Comparison of ENCODE assay signal across 8 cellular contexts in genomic region chr10:88553116-88553752, GRCh38. TPM values are rescaled to one million over a fixed set of nuclear protein-coding genes. Genes with fewer than 3 reads are reported as not detected.
A peak's percentile ranks its signal among the peaks of the same experiment; 100 is the strongest.
DNase-seq lines count a peak whose midpoint lies in the region; ATAC-seq, FAIRE-seq and TF ChIP-seq lines count a peak whose summit lies in the region.

No MANE protein-coding gene starts in this region.

- peak; percentile 82 to 86 for TF ChIP-seq RAD21 in H1 (IDR thresholded peaks at IDR 0.05 in 1 of 2, conservative IDR thresholded peaks at IDR 0.05 in 1 of 2; ENCODE audit: low read depth in 2 of 2, low read length in 2 of 2)

- H2AFZ ChIP-seq in H1 (ENCODE audit: low read length), result no peak overlapping the region

- no peak overlapping the region for H2AK5ac ChIP-seq in H1 (ENCODE audit: low read depth, low read length)

- H4K5ac ChIP-seq in H1 (ENCODE audit: insufficient read length, low read depth, low read length), result no peak overlapping the region

- H4K8ac ChIP-seq in H1 (ENCODE audit: extremely low read depth, insufficient read depth, low read length), result no peak overlapping the region

- DNase-seq in GM10248 (ENCODE audit: extremely low spot score) (peak; percentile 60), NCI-H1694 (lab: John Stamatoyannopoulos, UW) (peak; percentile 44), H1 (ENCODE audit: low read depth in 1 of 2, low spot score in 2 of 2) (no peak), lung microvascular endothelial cell (ENCODE audit: low read depth in 2 of 2) (peak; percentile 61 to 71), testis (peak; percentile 64)

- POLR2A ChIA-PET in GM10248 (lab: Yijun Ruan, JAX) (no interaction called here), H1 (lab: Charles Lee; ENCODE audit: partially characterized antibody) (no interaction called here)

- H3K4me3 ChIP-seq in H1 (ENCODE audit: extremely low read depth in 1 of 4, insufficient read depth in 2 of 4, low read depth in 3 of 4, low read length in 4 of 4) (no peak overlapping the region), testis (no peak overlapping the region)

- H3K27ac ChIP-seq in 22Rv1, result no peak overlapping the region
- peak overlapping the region; percentile 34; the same call in 1 of the 2 replicates for H3K27ac ChIP-seq in VCaP
- no peak overlapping the region for H3K27ac ChIP-seq in H1 (ENCODE audit: low read depth, low read length)
- no peak overlapping the region for H3K27ac ChIP-seq in testis

- no peak overlapping the region for H4K91ac ChIP-seq in H1 (replicated peaks; ENCODE audit: insufficient read length, low read length)

- no peaks in the 10 kb centered on the region for H4K20me1 ChIP-seq in H1 (replicated peaks in 1 of 2; ENCODE audit: control insufficient read depth in 1 of 2, insufficient read depth in 2 of 2, low read length in 2 of 2)

- H3K4me1 ChIP-seq in H1 (replicated peaks in 1 of 4; ENCODE audit: control insufficient read depth in 3 of 4, insufficient read depth in 4 of 4, low read length in 3 of 4) (no peaks in the 10 kb centered on the region; a peak in 1 of 7 replicates), testis (no peaks in the 10 kb centered on the region)

- no peak for TF ChIP-seq POLR2A in H1 (IDR thresholded peaks at IDR 0.05; ENCODE audit: control extremely low read depth in 1 of 2, low read depth in 2 of 2, low read length in 2 of 2)
- TF ChIP-seq POLR2A in testis (IDR thresholded peaks at IDR 0.05), result no peak

- H2BK20ac ChIP-seq in H1 (ENCODE audit: low read length), result no peak overlapping the region

- no peak overlapping the region for H2BK15ac ChIP-seq in H1 (ENCODE audit: low read length)

- H3K56ac ChIP-seq in H1 (replicated peaks; ENCODE audit: insufficient read length, low read depth, low read length), result no peak overlapping the region

- H3K4ac ChIP-seq in H1 (replicated peaks; ENCODE audit: insufficient read length, low read depth, low read length), result no peak overlapping the region

- H3K4me2 ChIP-seq in H1 (ENCODE audit: insufficient read depth in 1 of 2, low read depth in 2 of 2, low read length in 2 of 2), result no peak overlapping the region

- FAIRE-seq in H1 (lab: Jason Lieb, UNC), result peak; percentile 94

- no peak overlapping the region for H3K23ac ChIP-seq in H1 (ENCODE audit: insufficient read length)

- no peak overlapping the region for H3K14ac ChIP-seq in H1 (ENCODE audit: insufficient read length)

- no peak for TF ChIP-seq EP300 in H1 (IDR thresholded peaks at IDR 0.05; ENCODE audit: borderline replicate concordance in 1 of 2, low read depth in 2 of 2, low read length in 2 of 2)

- H3K79me2 ChIP-seq in H1 (ENCODE audit: control insufficient read depth in 1 of 2, insufficient read depth in 2 of 2, low read length in 2 of 2), result no peaks in the 10 kb centered on the region

- H2BK120ac ChIP-seq in H1 (replicated peaks; ENCODE audit: low read depth, low read length), result no peak overlapping the region

- no peak overlapping the region for H2BK12ac ChIP-seq in H1 (ENCODE audit: low read depth, low read length)

- ATAC-seq in HG02678 (IDR thresholded peaks at IDR 0.05; ENCODE audit: unreplicated experiment), result peak; percentile 85

- H2BK5ac ChIP-seq in H1 (ENCODE audit: low read depth, low read length), result no peak overlapping the region

- intact Hi-C loops in testis (cut with DNase I; ENCODE audit: low total_unique reads), result loop anchor here (10.0 kb wide), 2 partner anchors 148 to 698 kb away; no protein-coding TSS in a partner anchor

- H3K79me1 ChIP-seq in H1 (ENCODE audit: low read depth, low read length), result no peaks in the 10 kb centered on the region

- H3K36me3 ChIP-seq in H1 (ENCODE audit: control insufficient read depth in 2 of 4, insufficient read depth in 4 of 4, low read length in 3 of 4), result no peaks in the 10 kb centered on the region
- no peaks in the 10 kb centered on the region for H3K36me3 ChIP-seq in testis (ENCODE audit: low read depth, missing control alignments)

- WGBS in H1 (ENCODE audit: extremely low coverage in 1 of 2, insufficient coverage in 1 of 2, insufficient read length in 1 of 2, insufficient replicate concordance in 2 of 2, low coverage in 1 of 2, low lambda C conversion rate in 2 of 2, missing lambda C conversion rate in 1 of 2), 2 experiments, result 55% methylated on average over 2 of the region's 2 CpGs; no CpG with 5 or more reads in 1 of the 2 experiments
- 64 to 85% methylated on average over 2 of the region's 2 CpGs for WGBS in testis, 2 donors

- no peak overlapping the region for H3K9ac ChIP-seq in H1 (replicated peaks in 1 of 4; ENCODE audit: extremely low read depth in 1 of 4, low read depth in 3 of 4, low read length in 3 of 4)

- TF ChIP-seq CTCF in 22Rv1 (IDR thresholded peaks at IDR 0.05), result peak; percentile 84
- peak; percentile 91 for TF ChIP-seq CTCF in GM10248 (IDR thresholded peaks at IDR 0.05; ENCODE audit: control extremely low read depth, extremely low read depth, low read depth, missing control alignments)
- TF ChIP-seq CTCF in VCaP (conservative IDR thresholded peaks at IDR 0.05), result peak; percentile 87
- peak; percentile 17 to 83 (median 66) for TF ChIP-seq CTCF in H1 (IDR thresholded peaks at IDR 0.05; ENCODE audit: control extremely low read depth in 1 of 3, insufficient read depth in 1 of 3, low read depth in 1 of 3, low read length in 3 of 3)
- TF ChIP-seq CTCF in testis (IDR thresholded peaks at IDR 0.05), result peak; percentile 51 to 81 (median 76)

- no peak overlapping the region for H3K18ac ChIP-seq in H1 (ENCODE audit: extremely low read depth, low read length)

- H3K27me3 ChIP-seq in H1 (replicated peaks in 1 of 4; ENCODE audit: control insufficient read depth in 3 of 4, extremely low read depth in 1 of 4, insufficient read depth in 3 of 4, low read length in 3 of 4) (no peaks in the 10 kb centered on the region), testis (no peaks in the 10 kb centered on the region)

- CTCF ChIA-PET in GM10248 (lab: Yijun Ruan, JAX), result interaction anchor here (0.6 to 2.8 kb wide), 24 partner anchors 9 to 750 kb away, joined by 3 to 15 read pairs (median 3); partner anchors contain the start of genes ATAD1 and RNLS
- CTCF ChIA-PET in H1 (lab: Charles Lee; ENCODE audit: partially characterized antibody), result interaction anchor here (0.6 to 2.3 kb wide), 23 partner anchors 8 to 692 kb away, joined by 3 to 8 read pairs (median 3); no protein-coding TSS in a partner anchor

- no peaks in the 10 kb centered on the region for H3K9me3 ChIP-seq in H1 (ENCODE audit: insufficient read depth in 2 of 2, low read depth in 1 of 2, low read length in 1 of 2)
- no peaks in the 10 kb centered on the region for H3K9me3 ChIP-seq in testis

- no peaks in the 10 kb centered on the region for H3K23me2 ChIP-seq in H1 (ENCODE audit: low read depth, low read length)

TF ChIP-seq in H1, 55 proteins besides CTCF, POLR2A, EP300 and RAD21:
- TF ChIP-seq BACH1 (IDR thresholded peaks at IDR 0.05; ENCODE audit: low read length), result no peak
- TF ChIP-seq TAF7 (optimal IDR thresholded peaks at IDR 0.05; ENCODE audit: borderline replicate concordance, low read depth, low read length), result no peak
- TF ChIP-seq POLR2AphosphoS5 (IDR thresholded peaks at IDR 0.05; ENCODE audit: low read depth, low read length), result no peak
- no peak for TF ChIP-seq NRF1 (IDR thresholded peaks at IDR 0.05; ENCODE audit: low read depth, low read length)
- TF ChIP-seq E2F6 (IDR thresholded peaks at IDR 0.05), result no peak
TF ChIP-seq in H1: peak in this region for 0.

RNA-seq across cellular contexts. Expression of gene RNLS, which starts 29.9 kb away (rescaled TPM):
- total RNA-seq in H1 (2021; fragmentation: NEBNext Ultra II Directional; extraction: Animal tissue kit (Norgen Biotek cat#: 25700)), result 7.5 TPM in 2 replicates
- polyA plus RNA-seq in H1 (2011; rRNA removed) (10.1 and 12.7 TPM in 2 replicates), testis (ENCODE audit: insufficient read depth, low read depth, low replicate concordance) (13.0 TPM)
- polyA plus RNA-seq in H1 (2011; cell fraction: cytosol; rRNA removed), result 13.1 TPM
- polyA plus RNA-seq in H1 (2011; cell fraction: nucleus; rRNA removed), result 9.1 TPM
- polyA plus RNA-seq in H1 (2012, experiment 1 of 2), result 8.0 to 10.0 TPM (median 9.0 TPM) in 4 replicates
- 2.7 TPM for polyA plus RNA-seq in H1 (2012, experiment 2 of 2)
- 4.9 TPM for polyA plus RNA-seq in H1 (2013, experiment 1 of 2)
- polyA plus RNA-seq in H1 (2013, experiment 2 of 2), result 4.9 TPM
- polyA minus RNA-seq in H1 (2011; rRNA and poly(A)+ RNA removed), result 7.9 and 14.1 TPM in 2 replicates
- 4.3 TPM for polyA minus RNA-seq in H1 (2011; cell fraction: cytosol; rRNA and poly(A)+ RNA removed)
- polyA minus RNA-seq in H1 (2011; cell fraction: nucleus; rRNA and poly(A)+ RNA removed), result 27.8 TPM
- total RNA-seq in lung microvascular endothelial cell (0.60 and 0.65 TPM in 2 replicates), testis (10 to 100 TPM; 27.1 to 27.4 TPM)

RNA-seq across cellular contexts. Expression of gene LIPJ, which starts 33.3 kb away (rescaled TPM):
- total RNA-seq in H1 (2021; fragmentation: NEBNext Ultra II Directional; extraction: Animal tissue kit (Norgen Biotek cat#: 25700)), result not detected in 2 replicates
- not detected in 2 replicates for polyA plus RNA-seq in H1 (2011; rRNA removed)
- polyA plus RNA-seq in H1 (2011; cell fraction: cytosol; rRNA removed), result not detected
- not detected for polyA plus RNA-seq in H1 (2011; cell fraction: nucleus; rRNA removed)
- not detected in 4 replicates for polyA plus RNA-seq in H1 (2012, experiment 1 of 2)
- polyA plus RNA-seq in H1 (2012, experiment 2 of 2), result not detected
- not detected for polyA plus RNA-seq in H1 (2013, experiment 1 of 2)
- not detected for polyA plus RNA-seq in H1 (2013, experiment 2 of 2)
- 0.15 TPM in 1 of 2 replicates, not detected in the other for polyA minus RNA-seq in H1 (2011; rRNA and poly(A)+ RNA removed)
- not detected for polyA minus RNA-seq in H1 (2011; cell fraction: cytosol; rRNA and poly(A)+ RNA removed)
- polyA minus RNA-seq in H1 (2011; cell fraction: nucleus; rRNA and poly(A)+ RNA removed), result 0.30 TPM
- not detected in 2 replicates for total RNA-seq in lung microvascular endothelial cell
- 1 to 10 TPM; 3.5 to 4.2 TPM for total RNA-seq in testis
- 10.4 TPM for polyA plus RNA-seq in testis (ENCODE audit: insufficient read depth, low read depth, low replicate concordance)

Comparison
In these comparisons a context has a peak if more than half of its experiments do, and no peak if none do; other contexts are left out.
1. DNase-seq: peak in GM10248 (single experiment), NCI-H1694 (single experiment), lung microvascular endothelial cell (2 of 2) and testis (single experiment); none in H1 (0 of 2).
2. Peak in every context shown above with its lines, with median percentiles within 50 percentile points of each other: CTCF ChIP-seq.